Comparison of ENCODE assay signal across 16 cellular contexts in the genomic region with DNA sequence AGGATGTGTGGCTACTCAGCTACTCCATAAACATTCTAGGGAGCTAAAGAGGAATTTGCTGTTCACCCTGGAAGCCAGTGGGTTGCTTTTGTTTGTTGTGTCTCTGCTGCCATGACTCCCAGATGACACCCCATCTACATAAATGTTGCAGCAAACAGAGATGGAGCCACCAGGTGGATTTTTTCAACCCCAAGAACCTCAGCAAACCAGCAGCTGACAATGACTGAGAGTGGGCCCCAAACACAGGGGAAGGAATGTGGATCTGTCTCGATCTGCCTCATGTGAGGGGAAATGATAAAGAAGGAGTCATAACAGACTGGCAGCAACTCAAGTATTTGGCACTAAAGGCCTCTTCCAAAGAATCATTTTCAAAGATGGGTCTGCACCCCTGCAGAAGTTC.
A peak's percentile ranks its signal among the peaks of the same experiment; 100 is the strongest.
DNase-seq lines count a peak whose midpoint lies in the region; ATAC-seq and TF ChIP-seq lines count a peak whose summit lies in the region.
"Had no signal": no experiment of that assay in that cellular context is flagged by ENCODE, and none has a peak within 500 bp of the region (broad histone marks: within the 10 kb centered on the region; RNA-seq: fewer than 3 reads in every experiment).

No MANE protein-coding gene starts in this region.

- intact Hi-C loops in head of caudate nucleus (cut with DNase I) (no loop called here), esophagus muscularis mucosa (cut with DNase I) (no loop called here)
- intact Hi-C loops in CD8-positive, alpha-beta T cell (cut with DNase I, micrococcal nuclease), result no loop called here

- 9% methylated on average over 1 of the region's 1 CpG for WGBS in esophagus muscularis mucosa

- H3K36me3 ChIP-seq in brain microvascular endothelial cell (replicated peaks), result no peaks in the 10 kb centered on the region
- no peaks in the 10 kb centered on the region for H3K36me3 ChIP-seq in esophagus muscularis mucosa
- H3K36me3 ChIP-seq in CD8-positive, alpha-beta T cell (ENCODE audit: insufficient read depth, low read length), result no peaks in the 10 kb centered on the region
- H3K36me3 ChIP-seq: right atrium auricular region had no signal

- no peaks in the 10 kb centered on the region for H3K9me3 Mint-ChIP-seq in CD8-positive, alpha-beta T cell
- H3K9me3 Mint-ChIP-seq: activated CD4-positive, alpha-beta memory T cell treated with anti-CD3 and anti-CD28 coated beads for 36 hours had no signal

- no peaks in the 10 kb centered on the region for H3K4me1 Mint-ChIP-seq in CD8-positive, alpha-beta T cell (ENCODE audit: low read depth)
- H3K4me1 Mint-ChIP-seq: T-cell had no signal

- H3K9me3 ChIP-seq in esophagus muscularis mucosa, result peaks cover 0 to 9% (median 0%) of the 10 kb centered on the region in 4 donors
- no peaks in the 10 kb centered on the region for H3K9me3 ChIP-seq in CD8-positive, alpha-beta T cell (ENCODE audit: low read length)
- H3K9me3 ChIP-seq: A549 had no signal

- POLR2A ChIA-PET in CD8-positive, alpha-beta T cell (lab: Charles Lee), result no interaction called here

- peaks cover 0 to 13% (median 6%) of the 10 kb centered on the region in 4 donors for H3K4me1 ChIP-seq in esophagus muscularis mucosa
- H3K4me1 ChIP-seq in CD8-positive, alpha-beta T cell (ENCODE audit: insufficient read depth, low read length), result no peaks in the 10 kb centered on the region
- H3K4me1 ChIP-seq: A549, right atrium auricular region had no signal

- in situ Hi-C loops in brain microvascular endothelial cell (cut with HindIII; ENCODE audit: low pct_ligation_motif_present, low sequenced_read_pairs), result no loop called here

- ATAC-seq in CD8-positive, alpha-beta T cell, result no peak
- ATAC-seq: A549, HCT116, T-cell had no signal

- DNase-seq in A172 (ENCODE audit: low spot score), result peak; percentile 85
- peak; percentile 16 for DNase-seq in HT-29 (ENCODE audit: low spot score)
- DNase-seq in brain microvascular endothelial cell, result peak; percentile 95
- DNase-seq in kidney tubule cell (ENCODE audit: low spot score), result peak; percentile 93
- no peak for DNase-seq in 8988T
- no peak for DNase-seq in head of caudate nucleus
- DNase-seq in esophagus muscularis mucosa (ENCODE audit: extremely low spot score), result no peak
- no peak for DNase-seq in CD8-positive, alpha-beta T cell
- DNase-seq: activated CD4-positive, alpha-beta memory T cell treated with anti-CD3 and anti-CD28 coated beads for 36 hours; left cardiac atrium; NCI-H526; T-cell had no signal

- TF ChIP-seq CTCF in brain microvascular endothelial cell (IDR thresholded peaks at IDR 0.05; ENCODE audit: low read depth, low read length, missing control alignments) (peak; percentile 22), esophagus muscularis mucosa (IDR thresholded peaks at IDR 0.05) (no peak)
- TF ChIP-seq CTCF in CD8-positive, alpha-beta T cell (IDR thresholded peaks at IDR 0.05), result no peak

- CTCF ChIA-PET in CD8-positive, alpha-beta T cell (lab: Charles Lee), result no interaction called here

- no peak for TF ChIP-seq POLR2A in esophagus muscularis mucosa (IDR thresholded peaks at IDR 0.05; ENCODE audit: low read depth)

- H3K27ac ChIP-seq in brain microvascular endothelial cell (peak overlapping the region; percentile 73), esophagus muscularis mucosa (replicated peaks in 1 of 4) (no peak overlapping the region)
- H3K27ac ChIP-seq in CD8-positive, alpha-beta T cell (ENCODE audit: low read depth, low read length), result no peak overlapping the region
- H3K27ac ChIP-seq: A549, right atrium auricular region had no signal

- no peak overlapping the region for H3K4me3 ChIP-seq in brain microvascular endothelial cell (ENCODE audit: low read depth, low read length)
- H3K4me3 ChIP-seq in esophagus muscularis mucosa, result no peak overlapping the region
- H3K4me3 ChIP-seq in CD8-positive, alpha-beta T cell (ENCODE audit: low read depth, low read length), result no peak overlapping the region
- H3K4me3 ChIP-seq: A549, right atrium auricular region had no signal

- no peak overlapping the region for H3K4me3 Mint-ChIP-seq in CD8-positive, alpha-beta T cell
- H3K4me3 Mint-ChIP-seq: activated CD4-positive, alpha-beta memory T cell treated with anti-CD3 and anti-CD28 coated beads for 36 hours; activated naive CD8-positive, alpha-beta T cell; T-cell had no signal

- no peaks in the 10 kb centered on the region for H3K36me3 Mint-ChIP-seq in CD8-positive, alpha-beta T cell
- H3K36me3 Mint-ChIP-seq: activated CD4-positive, alpha-beta memory T cell treated with anti-CD3 and anti-CD28 coated beads for 36 hours; activated naive CD8-positive, alpha-beta T cell; T-cell had no signal

- H3K27ac Mint-ChIP-seq in CD8-positive, alpha-beta T cell, result no peak overlapping the region
- H3K27ac Mint-ChIP-seq: activated CD4-positive, alpha-beta memory T cell treated with anti-CD3 and anti-CD28 coated beads for 36 hours; activated naive CD8-positive, alpha-beta T cell; T-cell had no signal

- H3K27me3 Mint-ChIP-seq in CD8-positive, alpha-beta T cell (ENCODE audit: low read depth), result peaks cover 17% of the 10 kb centered on the region

- no peaks in the 10 kb centered on the region for H3K27me3 ChIP-seq in brain microvascular endothelial cell (replicated peaks)
- no peaks in the 10 kb centered on the region for H3K27me3 ChIP-seq in esophagus muscularis mucosa
- H3K27me3 ChIP-seq in CD8-positive, alpha-beta T cell (ENCODE audit: insufficient read depth, low read length), result no peaks in the 10 kb centered on the region
- H3K27me3 ChIP-seq: right atrium auricular region had no signal

- TF ChIP-seq EP300 in esophagus muscularis mucosa (IDR thresholded peaks at IDR 0.05), result no peak

Comparison
In these comparisons a context has a peak if more than half of its experiments do, and no peak if none do; other contexts are left out.
1. DNase-seq: peak in A172 (single experiment), HT-29 (single experiment), brain microvascular endothelial cell (single experiment) and kidney tubule cell (single experiment); none in 8988T (single experiment), head of caudate nucleus (0 of 42), esophagus muscularis mucosa (single experiment) and CD8-positive, alpha-beta T cell (0 of 7).